24 cellular contexts compared by ENCODE assay signal in genomic region chr1:21864730-21865129, GRCh38. TPM values are rescaled to one million over a fixed set of nuclear protein-coding genes. Genes with fewer than 3 reads are reported as not detected.
"Had no signal": no experiment of that assay in that cellular context is flagged by ENCODE, and none has a peak within 500 bp of the region (broad histone marks: within the 10 kb centered on the region; RNA-seq: fewer than 3 reads in every experiment).

No MANE protein-coding gene starts in this region.

- H3K4me3 ChIP-seq: Peyer's patch had no signal

- H3K27ac Mint-ChIP-seq: activated CD8-positive, alpha-beta T cell treated with anti-CD3 and anti-CD28 coated beads, Interleukin-2, amount 10 ng/mL, durations not matched to agents 7 days and 5 days; activated naive CD4-positive, alpha-beta T cell treated with anti-CD3 and anti-CD28 coated beads, Interleukin-2, amount 50 U/mL, for 72 hours; brain; T-helper 1 cell treated with Interleukin-12 subunit alpha and Interleukin-12 subunit beta and Interleukin-4 antibody, amounts not matched to agents 30 μg/mL and 1 μg/mL, for 36 hours had no signal

- FAIRE-seq: astrocyte had no signal

- H3K27ac ChIP-seq: RWPE1 had no signal

- H3K9me3 ChIP-seq: Peyer's patch had no signal

- H3K27me3 ChIP-seq: Peyer's patch had no signal

- ATAC-seq: activated CD4-positive, CD25-positive, alpha-beta regulatory T cell treated with anti-CD3 and anti-CD28 coated beads, Interleukin-2, amount 50 U/mL, for 24 hours; activated CD8-positive, alpha-beta T cell treated with anti-CD3 and anti-CD28 coated beads, Interleukin-2, amount 10 ng/mL, durations not matched to agents 7 days and 5 days; activated naive CD4-positive, alpha-beta T cell treated with anti-CD3 and anti-CD28 coated beads, Interleukin-2, amount 50 U/mL, for 72 hours had no signal

- H3K9me3 Mint-ChIP-seq: activated naive CD4-positive, alpha-beta T cell treated with anti-CD3 and anti-CD28 coated beads, Interleukin-2, amount 50 U/mL, for 72 hours; T-helper 1 cell treated with Interleukin-12 subunit alpha and Interleukin-12 subunit beta and Interleukin-4 antibody, amounts not matched to agents 30 μg/mL and 1 μg/mL, for 36 hours had no signal

- DNase-seq: activated CD4-positive, alpha-beta T cell treated with anti-CD3 and anti-CD28 coated beads for 4 hours; activated CD8-positive, alpha-beta memory T cell treated with anti-CD3 and anti-CD28 coated beads, Interleukin-2, amount 50 U/mL, for 48 hours; activated CD8-positive, alpha-beta T cell treated with anti-CD3 and anti-CD28 coated beads, Interleukin-2, amount 10 ng/mL, durations not matched to agents 7 days and 5 days; activated effector memory CD4-positive, alpha-beta T cell treated with anti-CD3 and anti-CD28 coated beads, Interleukin-2, amount 50 U/mL, for 16 hours; activated naive CD4-positive, alpha-beta T cell treated with Interleukin-2 at 50 U/mL for 16 hours; activated T-cell treated with anti-CD3 and anti-CD28 coated beads, Interleukin-2, amount 50 U/mL, for 1 hour; amygdala; MM.1S; NCI-H1105 treated with DMSO at 0.1 percent for 48 hours; NCI-H1436 treated with DMSO at 0.1 percent for 48 hours; NCI-H187; NCI-H2081; NCI-H510A treated with DMSO at 0.1 percent for 48 hours; NCI-H69; NK-92 treated with Interleukin-12 subunit alpha and Interleukin-12 subunit beta, amount 100 ng/mL, for 24 hours; Peyer's patch; SHP77 treated with DMSO at 0.1 percent for 48 hours had no signal

- H3K4me3 Mint-ChIP-seq: activated CD8-positive, alpha-beta T cell treated with anti-CD3 and anti-CD28 coated beads, Interleukin-2, amount 10 ng/mL, durations not matched to agents 7 days and 5 days; brain; T-helper 1 cell treated with Interleukin-12 subunit alpha and Interleukin-12 subunit beta and Interleukin-4 antibody, amounts not matched to agents 30 μg/mL and 1 μg/mL, for 36 hours had no signal

RNA-seq across cellular contexts. Expression of gene LDLRAD2, which starts 52.7 kb away (rescaled TPM):
- total RNA-seq: activated CD8-positive, alpha-beta T cell treated with anti-CD3 and anti-CD28 coated beads, Interleukin-2, amount 10 ng/mL, durations not matched to agents 7 days and 5 days; SK-MEL-5 had no signal
